15 cellular contexts compared by ENCODE assay signal in genomic region chr10:122331100-122331499, GRCh38. TPM values are rescaled to one million over a fixed set of nuclear protein-coding genes. Genes with fewer than 3 reads are reported as not detected.
DNase-seq lines count a peak whose midpoint lies in the region; ATAC-seq, FAIRE-seq and TF ChIP-seq lines count a peak whose summit lies in the region.
"Had no signal": no experiment of that assay in that cellular context is flagged by ENCODE, and none has a peak within 500 bp of the region (broad histone marks: within the 10 kb centered on the region; RNA-seq: fewer than 3 reads in every experiment).

No MANE protein-coding gene starts in this region.

- peaks cover 24% of the 10 kb centered on the region for H3K27me3 ChIP-seq in OCI-LY3 (ENCODE audit: low read depth, low read length)
- peaks cover 0 to 5% (median 0%) of the 10 kb centered on the region in 45 donors for H3K27me3 ChIP-seq in dorsolateral prefrontal cortex

- no peak for TF ChIP-seq POLR2A in GM12892 (IDR thresholded peaks at IDR 0.05; ENCODE audit: low read depth, low read length)

- H3K4me1 ChIP-seq in OCI-LY3 (ENCODE audit: low read length): peaks cover 80% of the 10 kb centered on the region
- H3K4me1 ChIP-seq: SJSA1 had no signal

- TF ChIP-seq CTCF in OCI-LY3 (IDR thresholded peaks at IDR 0.05; ENCODE audit: low read depth, low read length) (no peak), dorsolateral prefrontal cortex (IDR thresholded peaks at IDR 0.05 in 54 of 56, conservative IDR thresholded peaks at IDR 0.05 in 2 of 56; ENCODE audit: low read depth in 1 of 56, partially characterized antibody in 56 of 56) (no peak), neural crest cell (conservative IDR thresholded peaks at IDR 0.05) (no peak), type B pancreatic cell (conservative IDR thresholded peaks at IDR 0.05) (no peak), glutamatergic neuron (IDR thresholded peaks at IDR 0.05; ENCODE audit: partially characterized antibody, unreplicated experiment) (no peak)

- peak overlapping the region; percentile 96 for H3K27ac Mint-ChIP-seq in neural crest cell (ENCODE audit: unreplicated experiment)
- no peak overlapping the region for H3K27ac Mint-ChIP-seq in type B pancreatic cell
- H3K27ac Mint-ChIP-seq in glutamatergic neuron (ENCODE audit: unreplicated experiment): no peak overlapping the region
- H3K27ac Mint-ChIP-seq: GM23338 had no signal

- H3K4me1 Mint-ChIP-seq in neural crest cell (peaks cover 17% of the 10 kb centered on the region), type B pancreatic cell (ENCODE audit: unreplicated experiment) (peaks cover 8% of the 10 kb centered on the region), glutamatergic neuron (ENCODE audit: low read depth, unreplicated experiment) (no peaks in the 10 kb centered on the region)

- FAIRE-seq in GM12892 (lab: Jason Lieb, UNC): no peak

- H3K4me2 ChIP-seq in OCI-LY3 (ENCODE audit: low read length): peak overlapping the region; percentile 81
- H3K4me2 ChIP-seq: GM23338 had no signal

- H3K4me3 Mint-ChIP-seq in neural crest cell (no peak overlapping the region), type B pancreatic cell (no peak overlapping the region), glutamatergic neuron (ENCODE audit: unreplicated experiment) (no peak overlapping the region)
- H3K4me3 Mint-ChIP-seq: GM23338 had no signal

- H3K36me3 ChIP-seq in OCI-LY3 (replicated peaks; ENCODE audit: low read depth, low read length): no peaks in the 10 kb centered on the region
- H3K36me3 ChIP-seq: SJSA1 had no signal

- H3K9me3 Mint-ChIP-seq in neural crest cell (peaks cover 8% of the 10 kb centered on the region), type B pancreatic cell (no peaks in the 10 kb centered on the region), glutamatergic neuron (ENCODE audit: unreplicated experiment) (no peaks in the 10 kb centered on the region)
- H3K9me3 Mint-ChIP-seq: GM23338 had no signal

- no peaks in the 10 kb centered on the region for H3K27me3 Mint-ChIP-seq in neural crest cell (ENCODE audit: low read depth)
- peaks cover 14% of the 10 kb centered on the region for H3K27me3 Mint-ChIP-seq in type B pancreatic cell
- H3K27me3 Mint-ChIP-seq in glutamatergic neuron (ENCODE audit: unreplicated experiment): peaks cover 2% of the 10 kb centered on the region

- no peak for ATAC-seq in HG03571 (IDR thresholded peaks at IDR 0.05; ENCODE audit: unreplicated experiment)
- ATAC-seq: GM23338, PC-3 had no signal

- H3K4me3 ChIP-seq in OCI-LY3 (ENCODE audit: low read length) (peak overlapping the region; percentile 61), dorsolateral prefrontal cortex (peak overlapping the region in 8 of 59 donors; percentile 1 to 33 (median 14))
- H3K4me3 ChIP-seq: GM23338, SJSA1 had no signal

- DNase-seq in dorsolateral prefrontal cortex (peak in 1 of 10 donors; percentile 26), neural crest cell (ENCODE audit: low read depth, low spot score) (no peak), type B pancreatic cell (ENCODE audit: extremely low spot score, unreplicated experiment) (peak; percentile 10), glutamatergic neuron (no peak), GM12892 (ENCODE audit: insufficient read length) (no peak)
- DNase-seq: DMS79, KG1, NCI-H146, NCI-H2081, NCI-H748 treated with DMSO at 0.1 percent for 48 hours, PC-3 had no signal

- no peak overlapping the region for H2AFZ ChIP-seq in OCI-LY3 (ENCODE audit: low read depth, low read length)
- H2AFZ ChIP-seq: GM23338 had no signal

- peak overlapping the region; percentile 45 for H3K9ac ChIP-seq in OCI-LY3 (ENCODE audit: low read length)

- intact Hi-C loops in dorsolateral prefrontal cortex (cut with DNase I): loop anchor here (1.0 to 2.0 kb wide), 2 partner anchors 24 to 28 kb away; no protein-coding TSS in a partner anchor

- no peaks in the 10 kb centered on the region for H4K20me1 ChIP-seq in OCI-LY3 (ENCODE audit: insufficient read depth, low read length)

- H3K27ac ChIP-seq in OCI-LY3 (ENCODE audit: low read length): peak overlapping the region; percentile 77
- peak overlapping the region; percentile 78 to 100 (median 95) for H3K27ac ChIP-seq in dorsolateral prefrontal cortex
- H3K27ac ChIP-seq: SJSA1 had no signal

- H3K9me3 ChIP-seq in OCI-LY3 (ENCODE audit: insufficient read depth, low read length): no peaks in the 10 kb centered on the region
- H3K9me3 ChIP-seq: SJSA1 had no signal

- H3K36me3 Mint-ChIP-seq in neural crest cell (ENCODE audit: low read depth): no peaks in the 10 kb centered on the region
- H3K36me3 Mint-ChIP-seq in type B pancreatic cell: no peaks in the 10 kb centered on the region
- H3K36me3 Mint-ChIP-seq in glutamatergic neuron (ENCODE audit: unreplicated experiment): no peaks in the 10 kb centered on the region

- no peaks in the 10 kb centered on the region for H3K79me2 ChIP-seq in OCI-LY3 (ENCODE audit: low read length)

RNA-seq across cellular contexts. Expression of gene PLEKHA1, which starts 43.4 kb away (rescaled TPM):
- 100 to 1,000 TPM in 89 of 120 experiments, 10 to 100 TPM in 31; 60.2 to 156 (median 112) TPM for total RNA-seq in dorsolateral prefrontal cortex
- 20.6 and 21.7 TPM in 2 replicates for total RNA-seq in neural crest cell
- total RNA-seq in type B pancreatic cell (ENCODE audit: low replicate concordance): 38.2 and 55.1 TPM in 2 replicates
- 31.4 TPM for total RNA-seq in glutamatergic neuron (ENCODE audit: unreplicated experiment)
- polyA plus RNA-seq in GM12892 (2012; ENCODE audit: missing spikeins): 5.2 TPM
